13 cellular contexts compared by ENCODE assay signal in genomic region chr10:49568235-49568634, GRCh38. TPM values are rescaled to one million over a fixed set of nuclear protein-coding genes. Genes with fewer than 3 reads are reported as not detected.
A peak's percentile ranks its signal among the peaks of the same experiment; 100 is the strongest.
DNase-seq lines count a peak whose midpoint lies in the region; ATAC-seq, FAIRE-seq and TF ChIP-seq lines count a peak whose summit lies in the region.
"Had no signal": no experiment of that assay in that cellular context is flagged by ENCODE, and none has a peak within 500 bp of the region (broad histone marks: within the 10 kb centered on the region; RNA-seq: fewer than 3 reads in every experiment).

No MANE protein-coding gene starts in this region.

- peak; percentile 62 for DNase-seq in A172 (ENCODE audit: low spot score)
- peak; percentile 73 to 83 for DNase-seq in cardiac fibroblast (ENCODE audit: low read depth in 2 of 2)
- no peak for DNase-seq in NCI-H1105 (lab: John Stamatoyannopoulos, UW)
- DNase-seq in GM12891 (ENCODE audit: insufficient read length, low spot score): no peak
- no peak for DNase-seq in activated CD4-positive, alpha-beta T cell treated with anti-CD3 and anti-CD28 coated beads for 1 hour
- DNase-seq: activated CD4-positive, alpha-beta T cell treated with anti-CD3 and anti-CD28 coated beads, Interleukin-2, amount 50 U/mL, for 48 hours had no signal

- TF ChIP-seq POLR2A in GM12891 (IDR thresholded peaks at IDR 0.05; ENCODE audit: low read depth, low read length): no peak

- peak; percentile 86 for ATAC-seq in GM18868 (IDR thresholded peaks at IDR 0.05; ENCODE audit: unreplicated experiment)
- peak; percentile 76 for ATAC-seq in HG03378 (IDR thresholded peaks at IDR 0.05; ENCODE audit: unreplicated experiment)
- ATAC-seq in GM18517 (IDR thresholded peaks at IDR 0.05; ENCODE audit: unreplicated experiment): no peak
- ATAC-seq: Right ventricle myocardium inferior had no signal

- H3K4me3 ChIP-seq in cardiac fibroblast (replicated peaks in 1 of 2; ENCODE audit: low read depth in 2 of 2, low read length in 2 of 2): no peak overlapping the region
- H3K4me3 ChIP-seq: BLaER1, neural progenitor cell had no signal

- no peak for TF ChIP-seq CTCF in cardiac fibroblast (IDR thresholded peaks at IDR 0.05; ENCODE audit: low read depth, low read length)

- no peak for FAIRE-seq in GM12891 (lab: Jason Lieb, UNC)
- FAIRE-seq: colon had no signal

TF ChIP-seq in GM12891, 5 proteins besides CTCF, POLR2A, EP300 and RAD21:
- TF ChIP-seq PAX5 (IDR thresholded peaks at IDR 0.05; ENCODE audit: insufficient read depth, low read length, severe bottlenecking) (no peak), SPI1 (IDR thresholded peaks at IDR 0.05; ENCODE audit: low read depth, low read length) (no peak), POU2F2 (IDR thresholded peaks at IDR 0.05; ENCODE audit: low read depth, low read length) (no peak), TAF1 (IDR thresholded peaks at IDR 0.05; ENCODE audit: low read depth, low read length) (no peak), POLR2AphosphoS5 (IDR thresholded peaks at IDR 0.05; ENCODE audit: low read depth, low read length) (no peak)

RNA-seq across cellular contexts. Expression of gene ERCC6, which starts 29.3 kb away (rescaled TPM):
- 4.0 and 5.2 TPM in 2 replicates for total RNA-seq in A172 (2014; rRNA removed; shearing (Covaris generic))
- polyA plus RNA-seq in GM12891 (2012; ENCODE audit: low read depth, missing spikeins): 7.1 TPM

RNA-seq across cellular contexts. Expression of gene SLC18A3, which starts 41.9 kb away (rescaled TPM):
- total RNA-seq in A172 (2014; rRNA removed; shearing (Covaris generic)): not detected in 2 replicates
- not detected for polyA plus RNA-seq in GM12891 (2012; ENCODE audit: low read depth, missing spikeins)
- total RNA-seq: Right ventricle myocardium inferior had no signal

RNA-seq across cellular contexts. Expression of gene CHAT, which starts 45.6 kb away (rescaled TPM):
- not detected in 2 replicates for total RNA-seq in A172 (2014; rRNA removed; shearing (Covaris generic))
- not detected for polyA plus RNA-seq in GM12891 (2012; ENCODE audit: low read depth, missing spikeins)
- total RNA-seq: Right ventricle myocardium inferior had no signal

Comparison
In these comparisons a context has a peak if more than half of its experiments do, and no peak if none do; other contexts are left out.
1. DNase-seq: peak in A172 (single experiment) and cardiac fibroblast (2 of 2); none in NCI-H1105 (single experiment), GM12891 (single experiment) and activated CD4-positive, alpha-beta T cell treated with anti-CD3 and anti-CD28 coated beads for 1 hour (single experiment).